Comparison of ENCODE assay signal across 9 cellular contexts in genomic region chr2:29114514-29114840, GRCh38. TPM values are rescaled to one million over a fixed set of nuclear protein-coding genes. Genes with fewer than 3 reads are reported as not detected.
DNase-seq lines count a peak whose midpoint lies in the region; ATAC-seq, FAIRE-seq and TF ChIP-seq lines count a peak whose summit lies in the region.
"Had no signal": no experiment of that assay in that cellular context is flagged by ENCODE, and none has a peak within 500 bp of the region (broad histone marks: within the 10 kb centered on the region; RNA-seq: fewer than 3 reads in every experiment).

No MANE protein-coding gene starts in this region.

- H3K9me3 Mint-ChIP-seq in activated CD8-positive, alpha-beta memory T cell treated with anti-CD3 and anti-CD28 coated beads, Interleukin-2, amount 10 ng/mL, durations not matched to agents 7 days and 5 days (ENCODE audit: low read depth) = no peaks in the 10 kb centered on the region

- peak overlapping the region; percentile 1 for H2AFZ ChIP-seq in mammary epithelial cell (ENCODE audit: low read depth, low read length)

- no peak for TF ChIP-seq POLR2A in uterus (IDR thresholded peaks at IDR 0.05)

- H3K36me3 ChIP-seq in mammary epithelial cell (ENCODE audit: insufficient read depth, low read length) (no peaks in the 10 kb centered on the region), muscle layer of colon (ENCODE audit: insufficient read depth, low read length) (no peaks in the 10 kb centered on the region), uterus (no peaks in the 10 kb centered on the region)

- peak overlapping the region; percentile 42 to 80 (median 53) for H3K4me3 ChIP-seq in mammary epithelial cell (replicated peaks in 1 of 3; ENCODE audit: insufficient read depth in 1 of 3, low read depth in 2 of 3, low read length in 3 of 3)
- peak overlapping the region in 1 of 2 donors; percentile 58 for H3K4me3 ChIP-seq in muscle layer of colon (ENCODE audit: low read depth in 1 of 2, low read length in 2 of 2)
- H3K4me3 ChIP-seq in uterus = peak overlapping the region in 1 of 2 donors; percentile 65

- in situ Hi-C loops in mammary epithelial cell (cut with MboI; ENCODE audit: low sequenced_read_pairs in 2 of 2) = loop anchor here in 1 of 2 donors (5.0 kb wide), 1 partner anchor 47 kb away; no protein-coding TSS in a partner anchor

- dilution Hi-C loops in mammary epithelial cell (cut with HindIII; ENCODE audit: low sequenced_read_pairs) = no loop called here

- peaks cover 4% of the 10 kb centered on the region for H3K27me3 Mint-ChIP-seq in activated CD8-positive, alpha-beta memory T cell treated with anti-CD3 and anti-CD28 coated beads, Interleukin-2, amount 10 ng/mL, durations not matched to agents 7 days and 5 days

- H4K20me1 ChIP-seq in mammary epithelial cell (ENCODE audit: insufficient read depth, low read length) = no peaks in the 10 kb centered on the region

- intact Hi-C loops in mammary epithelial cell (cut with micrococcal nuclease) = loop anchor here (1.0 kb wide), 3 partner anchors 16 to 60 kb away; no protein-coding TSS in a partner anchor
- intact Hi-C loops in uterus (cut with DNase I; ENCODE audit: low total_unique reads) = no loop called here

- ATAC-seq in activated CD8-positive, alpha-beta memory T cell treated with anti-CD3 and anti-CD28 coated beads, Interleukin-2, amount 10 ng/mL, durations not matched to agents 7 days and 5 days = no peak
- ATAC-seq in left lobe of liver = no peak

- H3K27me3 ChIP-seq in mammary epithelial cell (ENCODE audit: insufficient read depth, low read length) (no peaks in the 10 kb centered on the region), muscle layer of colon (ENCODE audit: control insufficient read depth in 1 of 2, insufficient read depth in 2 of 2, low read length in 2 of 2) (no peaks in the 10 kb centered on the region), uterus (no peaks in the 10 kb centered on the region)

- H3K9me3 ChIP-seq in mammary epithelial cell (replicated peaks; ENCODE audit: insufficient read depth, low read length) (no peaks in the 10 kb centered on the region), muscle layer of colon (ENCODE audit: low read length) (no peaks in the 10 kb centered on the region), uterus (no peaks in the 10 kb centered on the region)

- H3K4me2 ChIP-seq in mammary epithelial cell (ENCODE audit: insufficient read depth, low read depth, low read length) = peak overlapping the region; percentile 84

- no peak for FAIRE-seq in RCC 7860 (lab: Jason Lieb, UNC)

- CTCF ChIA-PET in activated CD8-positive, alpha-beta memory T cell treated with anti-CD3 and anti-CD28 coated beads, Interleukin-2, amount 10 ng/mL, durations not matched to agents 7 days and 5 days (lab: Charles Lee) = interaction anchor here (0.8 to 1.4 kb wide), 2 partner anchors 15 to 103 kb away, joined by 3 read pairs; no protein-coding TSS in a partner anchor
- CTCF ChIA-PET in mammary epithelial cell (lab: Charles Lee; ENCODE audit: low non-redundant PET) = no interaction called here

- no peak for DNase-seq in activated CD8-positive, alpha-beta memory T cell treated with anti-CD3 and anti-CD28 coated beads, Interleukin-2, amount 10 ng/mL, durations not matched to agents 7 days and 5 days
- DNase-seq in activated CD8-positive, alpha-beta memory T cell treated with anti-CD3 and anti-CD28 coated beads, Interleukin-2, amount 50 U/mL, for 48 hours = no peak
- DNase-seq in mammary epithelial cell = no peak
- no peak for DNase-seq in uterus
- DNase-seq in RCC 7860 (ENCODE audit: low spot score) = no peak
- no peak for DNase-seq in NCI-H1092 (lab: John Stamatoyannopoulos, UW)
- no peak for DNase-seq in left lobe of liver (ENCODE audit: low spot score)

- H3K4me1 ChIP-seq in mammary epithelial cell (ENCODE audit: insufficient read depth, low read length) = peaks cover 76% of the 10 kb centered on the region
- H3K4me1 ChIP-seq in muscle layer of colon (ENCODE audit: insufficient read depth, low read length) = peaks cover 24% of the 10 kb centered on the region
- no peaks in the 10 kb centered on the region for H3K4me1 ChIP-seq in uterus

- H3K9ac ChIP-seq in mammary epithelial cell (ENCODE audit: insufficient read depth, low read length) (peak overlapping the region; percentile 97), muscle layer of colon (ENCODE audit: low read length) (peak overlapping the region; percentile 39)

- WGBS in mammary epithelial cell (ENCODE audit: low coverage, missing lambda C conversion rate) = 61% methylated on average over 8 of the region's 8 CpGs

- peak overlapping the region; percentile 89 for H3K27ac Mint-ChIP-seq in activated CD8-positive, alpha-beta memory T cell treated with anti-CD3 and anti-CD28 coated beads, Interleukin-2, amount 10 ng/mL, durations not matched to agents 7 days and 5 days

- BruUV-seq in mammary epithelial cell (replicated peaks; lab: Mats Ljungman, UMichigan) = no TSS peak

- H3K4me1 Mint-ChIP-seq in activated CD8-positive, alpha-beta memory T cell treated with anti-CD3 and anti-CD28 coated beads, Interleukin-2, amount 10 ng/mL, durations not matched to agents 7 days and 5 days = peaks cover 52% of the 10 kb centered on the region

- H3K79me2 ChIP-seq in mammary epithelial cell (ENCODE audit: insufficient read depth, low read length) = peaks cover 51% of the 10 kb centered on the region

- H3K36me3 Mint-ChIP-seq in activated CD8-positive, alpha-beta memory T cell treated with anti-CD3 and anti-CD28 coated beads, Interleukin-2, amount 10 ng/mL, durations not matched to agents 7 days and 5 days = peaks cover 11% of the 10 kb centered on the region

- TF ChIP-seq CTCF in mammary epithelial cell (conservative IDR thresholded peaks at IDR 0.05 in 1 of 2, IDR thresholded peaks at IDR 0.05 in 1 of 2; ENCODE audit: extremely low read depth in 1 of 2, insufficient read depth in 1 of 2, low read depth in 1 of 2, low read length in 2 of 2) = no peak
- TF ChIP-seq CTCF in uterus (IDR thresholded peaks at IDR 0.05) = no peak

- H3K27ac ChIP-seq in mammary epithelial cell (ENCODE audit: insufficient read depth, low read depth, low read length) (peak overlapping the region; percentile 99), muscle layer of colon (ENCODE audit: low read depth, low read length) (peak overlapping the region; percentile 77), uterus (peak overlapping the region; percentile 87)
- H3K27ac ChIP-seq: C4-2B had no signal

- H3K4me3 Mint-ChIP-seq in activated CD8-positive, alpha-beta memory T cell treated with anti-CD3 and anti-CD28 coated beads, Interleukin-2, amount 10 ng/mL, durations not matched to agents 7 days and 5 days = peak overlapping the region; percentile 78

RNA-seq across cellular contexts. Expression of gene CLIP4, which starts 0.7 kb away (rescaled TPM):
- total RNA-seq in activated CD8-positive, alpha-beta memory T cell treated with anti-CD3 and anti-CD28 coated beads, Interleukin-2, amount 10 ng/mL, durations not matched to agents 7 days and 5 days = 10 to 100 TPM; 27.6 to 36.7 TPM
- total RNA-seq in mammary epithelial cell (100 to 1,000 TPM in 1 of 2 donors, 10 to 100 TPM in 1; 89.8 to 257 TPM), uterus (10 to 100 TPM; 24.1 to 48.7 (median 40.1) TPM), left lobe of liver (3.8 TPM)
- 37.2 TPM for polyA plus RNA-seq in mammary epithelial cell
- polyA minus RNA-seq in mammary epithelial cell = 51.4 TPM

RNA-seq across cellular contexts. Expression of gene PCARE, which starts 40.2 kb away (rescaled TPM):
- total RNA-seq in activated CD8-positive, alpha-beta memory T cell treated with anti-CD3 and anti-CD28 coated beads, Interleukin-2, amount 10 ng/mL, durations not matched to agents 7 days and 5 days = not detected
- under 1 TPM in 1 of 2 donors, not detected in 1; under 0.01 TPM for total RNA-seq in mammary epithelial cell
- 0.05 TPM for polyA plus RNA-seq in mammary epithelial cell
- not detected for polyA minus RNA-seq in mammary epithelial cell
- total RNA-seq in uterus = not detected
- not detected for total RNA-seq in left lobe of liver
